ENCODE assay signal across 8 cellular contexts in genomic region chr14:22918809-22919600, GRCh38. TPM values are rescaled to one million over a fixed set of nuclear protein-coding genes. Genes with fewer than 3 reads are reported as not detected.
DNase-seq lines count a peak whose midpoint lies in the region; ATAC-seq and TF ChIP-seq lines count a peak whose summit lies in the region.

Gene RBM23, minus strand, starts transcription at chr14:22919149.

- H3K9me3 ChIP-seq in Peyer's patch, result no peaks in the 10 kb centered on the region
- no peaks in the 10 kb centered on the region for H3K9me3 ChIP-seq in muscle layer of colon (ENCODE audit: low read length)

- H3K27me3 ChIP-seq in KMS-11 (ENCODE audit: insufficient read depth, low read depth) (no peaks in the 10 kb centered on the region), Peyer's patch (no peaks in the 10 kb centered on the region), muscle layer of colon (ENCODE audit: control insufficient read depth in 1 of 2, insufficient read depth in 2 of 2, low read length in 2 of 2) (no peaks in the 10 kb centered on the region)

- no peak within 1 kb of the TSS for H3K4me3 ChIP-seq in KMS-11 (IDR thresholded peaks at IDR 0.05; ENCODE audit: insufficient read depth, low read depth, low read length)
- H3K4me3 ChIP-seq in Peyer's patch, result peak within 1 kb of the TSS; percentile 64 to 85 (median 72)
- peak within 1 kb of the TSS; percentile 70 to 87 for H3K4me3 ChIP-seq in muscle layer of colon (ENCODE audit: low read depth in 1 of 2, low read length in 2 of 2)

- H3K27ac ChIP-seq in KMS-11, result peak within 1 kb of the TSS; percentile 92
- peak within 1 kb of the TSS; percentile 91 to 98 (median 92) for H3K27ac ChIP-seq in Peyer's patch
- H3K27ac ChIP-seq in muscle layer of colon (ENCODE audit: low read depth, low read length), result peak within 1 kb of the TSS; percentile 98

- peak within 1 kb of the TSS; percentile 41; the same call in 1 of the 2 replicates for H2AFZ ChIP-seq in KMS-11 (ENCODE audit: low read depth)

- DNase-seq in DMS53 (lab: John Stamatoyannopoulos, UW), result peak; percentile 99
- DNase-seq in Peyer's patch, result peak; percentile 99 to 100 (median 100)
- DNase-seq in activated T-cell treated with anti-CD3 and anti-CD28 coated beads, Interleukin-2, amount 50 U/mL, for 48 hours, result peak; percentile 99
- DNase-seq in stimulated activated CD8-positive, alpha-beta memory T cell treated with anti-CD3 and anti-CD28 coated beads, Interleukin-7, amount 100 ng/mL, for 24 hours (ENCODE audit: low read depth), result peak; percentile 99

- TF ChIP-seq CTCF in KMS-11 (conservative IDR thresholded peaks at IDR 0.05; ENCODE audit: low read depth, low read length), result no peak
- TF ChIP-seq CTCF in Peyer's patch (IDR thresholded peaks at IDR 0.05), result no peak

- H4K20me1 ChIP-seq in KMS-11 (ENCODE audit: insufficient read depth), result no peaks in the 10 kb centered on the region

- H3K9ac ChIP-seq in KMS-11, result peak within 1 kb of the TSS; percentile 87
- peak within 1 kb of the TSS; percentile 92 for H3K9ac ChIP-seq in muscle layer of colon (ENCODE audit: low read length)

- ATAC-seq in GM21737 (IDR thresholded peaks at IDR 0.05; ENCODE audit: unreplicated experiment) (peak; percentile 89), esophagus mucosa (peak; percentile 96)

- peak within 1 kb of the TSS; percentile 64 for H3K4me2 ChIP-seq in KMS-11

- H3K36me3 ChIP-seq in KMS-11 (ENCODE audit: insufficient read depth) (no peaks in the 10 kb centered on the region), Peyer's patch (peaks cover 0 to 26% (median 0%) of the 10 kb centered on the region in 3 donors), muscle layer of colon (ENCODE audit: insufficient read depth, low read length) (peaks cover 38% of the 10 kb centered on the region)

- H3K79me2 ChIP-seq in KMS-11 (ENCODE audit: insufficient read depth, low read depth), result peaks cover 44% of the 10 kb centered on the region

- TF ChIP-seq POLR2A in Peyer's patch (IDR thresholded peaks at IDR 0.05), result peak; percentile 71 to 83

- H3K4me1 ChIP-seq in KMS-11 (ENCODE audit: low read depth, poor library complexity, severe bottlenecking) (peaks cover 30% of the 10 kb centered on the region), Peyer's patch (peaks cover 0 to 34% (median 4%) of the 10 kb centered on the region in 4 donors), muscle layer of colon (ENCODE audit: insufficient read depth, low read length) (peaks cover 19% of the 10 kb centered on the region)

RNA-seq across cellular contexts. Expression of gene RBM23, which starts in this region (rescaled TPM):
- total RNA-seq in Peyer's patch, result 100 to 1,000 TPM in 2 of 4 donors, 10 to 100 TPM in 2; 84.4 to 155 (median 116) TPM
- total RNA-seq in esophagus mucosa, result 35.4 TPM
